9 cellular contexts compared by ENCODE assay signal in genomic region chr20:49641683-49642649, GRCh38.
DNase-seq lines count a peak whose midpoint lies in the region; ATAC-seq and TF ChIP-seq lines count a peak whose summit lies in the region.
"Had no signal": no experiment of that assay in that cellular context is flagged by ENCODE, and none has a peak within 500 bp of the region (broad histone marks: within the 10 kb centered on the region; RNA-seq: fewer than 3 reads in every experiment).

No MANE protein-coding gene starts in this region.

- no TSS peak for BruUV-seq in MCF 10A (replicated peaks; lab: Mats Ljungman, UMichigan)

- H3K27me3 ChIP-seq in breast epithelium (no peaks in the 10 kb centered on the region), upper lobe of left lung (no peaks in the 10 kb centered on the region)

- ATAC-seq in T-helper 17 cell (peak; percentile 30), upper lobe of left lung (ENCODE audit: low FRiP score in 2 of 2) (peak; percentile 21 to 55), HG02763 (IDR thresholded peaks at IDR 0.05; ENCODE audit: unreplicated experiment) (no peak), GM18870 (IDR thresholded peaks at IDR 0.05; ENCODE audit: unreplicated experiment) (no peak)

- H3K36me3 ChIP-seq in breast epithelium (no peaks in the 10 kb centered on the region), upper lobe of left lung (peaks cover 21 to 98% (median 63%) of the 10 kb centered on the region in 4 donors)

- H3K4me3 ChIP-seq in breast epithelium = no peak overlapping the region
- no peak overlapping the region for H3K4me3 ChIP-seq in upper lobe of left lung

- no peak for DNase-seq in breast epithelium (ENCODE audit: low spot score in 2 of 2)
- DNase-seq in MCF 10A (ENCODE audit: unreplicated experiment) = no peak
- DNase-seq in T-helper 17 cell = no peak
- peak; percentile 54 for DNase-seq in medulla oblongata (ENCODE audit: extremely low spot score)
- peak in 1 of 2 donors; percentile 64 for DNase-seq in upper lobe of left lung
- DNase-seq in NCI-H82 (lab: John Stamatoyannopoulos, UW) = no peak

- CTCF ChIA-PET in MCF 10A (lab: Yijun Ruan, JAX) = interaction anchor here (0.8 to 2.1 kb wide), 5 partner anchors 8 to 204 kb away, joined by 3 to 12 read pairs (median 4); no protein-coding TSS in a partner anchor

- H3K9me3 Mint-ChIP-seq in MCF 10A (ENCODE audit: unreplicated experiment) = no peaks in the 10 kb centered on the region
- H3K9me3 Mint-ChIP-seq: memory B cell had no signal

- H3K4me1 Mint-ChIP-seq in MCF 10A (ENCODE audit: insufficient read depth, unreplicated experiment) (no peaks in the 10 kb centered on the region), T-helper 17 cell (peaks cover 2% of the 10 kb centered on the region)
- H3K4me1 Mint-ChIP-seq: memory B cell had no signal

- H3K4me1 ChIP-seq in breast epithelium (peaks cover 4 to 15% of the 10 kb centered on the region in 2 donors), upper lobe of left lung (peaks cover 5 to 21% (median 14%) of the 10 kb centered on the region in 4 donors)

- no peak overlapping the region for H3K4me3 Mint-ChIP-seq in MCF 10A (ENCODE audit: unreplicated experiment)
- no peak overlapping the region for H3K4me3 Mint-ChIP-seq in T-helper 17 cell
- H3K4me3 Mint-ChIP-seq: memory B cell had no signal

- POLR2A ChIA-PET in MCF 10A (lab: Yijun Ruan, JAX) = interaction anchor here (0.6 kb wide), 2 partner anchors 141 to 504 kb away, joined by 3 read pairs; no protein-coding TSS in a partner anchor

- H3K27ac Mint-ChIP-seq in MCF 10A (ENCODE audit: low read depth, unreplicated experiment) (no peak overlapping the region), T-helper 17 cell (no peak overlapping the region)
- H3K27ac Mint-ChIP-seq: memory B cell had no signal

- H3K36me3 Mint-ChIP-seq in MCF 10A (ENCODE audit: insufficient read depth, unreplicated experiment) (peaks cover 85% of the 10 kb centered on the region), T-helper 17 cell (ENCODE audit: low read depth) (peaks cover 5% of the 10 kb centered on the region)

- H3K27me3 Mint-ChIP-seq in MCF 10A (ENCODE audit: insufficient read depth, unreplicated experiment) (no peaks in the 10 kb centered on the region), T-helper 17 cell (no peaks in the 10 kb centered on the region)
- H3K27me3 Mint-ChIP-seq: memory B cell had no signal

- WGBS in upper lobe of left lung, 2 donors = 55 to 60% methylated on average over 10 of the region's 10 CpGs

- intact Hi-C loops in breast epithelium (cut with DNase I; ENCODE audit: low total_unique reads) = no loop called here
- intact Hi-C loops in MCF 10A (cut with micrococcal nuclease) = no loop called here

- TF ChIP-seq EP300 in upper lobe of left lung (IDR thresholded peaks at IDR 0.05) = peak in 1 of 4 donors; percentile 38

- peak overlapping the region; percentile 31 to 59 for H3K27ac ChIP-seq in breast epithelium
- H3K27ac ChIP-seq in upper lobe of left lung = peak overlapping the region; percentile 15 to 69 (median 43)

- H3K9me3 ChIP-seq in breast epithelium = no peaks in the 10 kb centered on the region
- no peaks in the 10 kb centered on the region for H3K9me3 ChIP-seq in T-helper 17 cell (ENCODE audit: control insufficient read depth, low read length, poor library complexity, severe bottlenecking)
- no peaks in the 10 kb centered on the region for H3K9me3 ChIP-seq in upper lobe of left lung

- no peak for TF ChIP-seq CTCF in breast epithelium (IDR thresholded peaks at IDR 0.05)
- no peak for TF ChIP-seq CTCF in MCF 10A (IDR thresholded peaks at IDR 0.05; ENCODE audit: unreplicated experiment)
- TF ChIP-seq CTCF in upper lobe of left lung (IDR thresholded peaks at IDR 0.05) = no peak

- TF ChIP-seq POLR2A in breast epithelium (IDR thresholded peaks at IDR 0.05) = no peak
- no peak for TF ChIP-seq POLR2A in upper lobe of left lung (IDR thresholded peaks at IDR 0.05)

Comparison
In these comparisons a context has a peak if more than half of its experiments do, and no peak if none do; other contexts are left out.
1. ATAC-seq: peak in T-helper 17 cell (single experiment) and upper lobe of left lung (2 of 2); none in HG02763 (single experiment) and GM18870 (single experiment).